In the genomic region with DNA sequence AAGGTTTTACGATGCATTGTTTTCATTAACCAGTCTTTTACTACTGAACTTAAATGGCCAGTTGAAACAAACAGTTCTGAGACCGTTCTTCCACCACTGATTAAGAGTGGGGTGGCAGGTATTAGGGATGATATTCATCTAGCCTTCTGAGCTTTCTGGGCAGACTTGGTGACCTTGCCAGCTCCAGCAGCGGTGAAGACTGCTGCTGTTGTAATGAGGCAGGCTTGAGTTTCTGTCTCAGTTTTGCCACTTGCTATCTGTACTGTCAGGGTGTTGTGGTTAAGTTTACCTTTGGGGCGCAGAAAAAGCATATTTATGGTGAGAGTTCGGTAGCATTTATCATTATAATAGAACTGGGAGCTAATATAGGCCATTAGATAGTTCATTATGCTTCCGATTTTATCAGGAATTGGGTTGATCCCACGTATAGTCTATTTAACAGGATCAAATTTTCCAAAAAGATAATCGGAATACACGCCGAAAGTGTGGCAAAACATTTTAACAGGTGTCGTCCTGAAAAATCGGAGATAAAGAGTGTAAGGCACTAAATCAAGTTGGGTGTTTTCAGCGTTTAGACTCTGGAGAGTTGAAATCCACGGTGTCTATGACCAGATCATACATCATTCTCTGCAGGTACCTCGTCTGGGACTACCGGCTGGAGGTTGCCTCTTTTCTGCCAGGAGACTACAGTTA, we compare ENCODE assay signal across 8 cellular contexts.
DNase-seq lines count a peak whose midpoint lies in the region.

No MANE protein-coding gene starts in this region.

- no peaks in the 10 kb centered on the region for H3K27me3 ChIP-seq in iPS-15b (ENCODE audit: control insufficient read depth, insufficient read depth, low read length)

- peak overlapping the region; percentile 98 for H3K4me3 ChIP-seq in iPS-15b (ENCODE audit: low read depth, low read length)
- peak overlapping the region; percentile 91 for H3K4me3 ChIP-seq in skeletal muscle cell (ENCODE audit: low read depth, low read length)

- H3K9ac ChIP-seq in iPS-15b (ENCODE audit: low read depth, low read length): peak overlapping the region; percentile 78

- H3K27ac ChIP-seq in angular gyrus (ENCODE audit: low read depth, low read length): peak overlapping the region; percentile 90

- H3K9me3 ChIP-seq in iPS-15b (ENCODE audit: control insufficient read depth, insufficient read depth, low read length): no peaks in the 10 kb centered on the region

- DNase-seq in NCI-H1417 (lab: John Stamatoyannopoulos, UW) (peak; percentile 19 to 74 (median 48)), NCI-H1417 treated with DMSO at 0.1 percent for 48 hours (lab: John Stamatoyannopoulos, UW) (no peak), NCI-H2107 treated with DMSO at 0.1 percent for 48 hours (lab: John Stamatoyannopoulos, UW; ENCODE audit: unreplicated experiment) (peak; percentile 32), skeletal muscle cell (ENCODE audit: low read depth) (no peak), SIG-M5 (lab: John Stamatoyannopoulos, UW) (no peak), NK-92 (lab: John Stamatoyannopoulos, UW; ENCODE audit: unreplicated experiment) (no peak)

- H3K36me3 ChIP-seq in iPS-15b (ENCODE audit: control insufficient read depth, insufficient read depth, low read length): no peaks in the 10 kb centered on the region

- H3K4me1 ChIP-seq in iPS-15b (ENCODE audit: control insufficient read depth, insufficient read depth, low read length): peaks cover 3% of the 10 kb centered on the region

Comparison
In these comparisons a context has a peak if more than half of its experiments do, and no peak if none do; other contexts are left out.
1. DNase-seq: peak in NCI-H1417 (3 of 3) and NCI-H2107 treated with DMSO at 0.1 percent for 48 hours (single experiment); none in NCI-H1417 treated with DMSO at 0.1 percent for 48 hours (single experiment), skeletal muscle cell (single experiment), SIG-M5 (single experiment) and NK-92 (single experiment).